In genomic region chr1:8371372-8371991, GRCh38 we compare ENCODE assay signal across 13 cellular contexts. TPM values are rescaled to one million over a fixed set of nuclear protein-coding genes. Genes with fewer than 3 reads are reported as not detected.
DNase-seq lines count a peak whose midpoint lies in the region; ATAC-seq and TF ChIP-seq lines count a peak whose summit lies in the region.
"Had no signal": no experiment of that assay in that cellular context is flagged by ENCODE, and none has a peak within 500 bp of the region (broad histone marks: within the 10 kb centered on the region; RNA-seq: fewer than 3 reads in every experiment).

No MANE protein-coding gene starts in this region.

- H3K9ac ChIP-seq in neural progenitor cell = no peak overlapping the region

- no peaks in the 10 kb centered on the region for H3K36me3 Mint-ChIP-seq in activated naive CD4-positive, alpha-beta T cell treated with anti-CD3 and anti-CD28 coated beads, Interleukin-2, amount 50 U/mL, for 24 hours
- peaks cover 11% of the 10 kb centered on the region for H3K36me3 Mint-ChIP-seq in activated naive CD4-positive, alpha-beta T cell treated with anti-CD3 and anti-CD28 coated beads, Interleukin-2, amount 10 ng/mL, durations not matched to agents 7 days and 5 days
- peaks cover 8% of the 10 kb centered on the region for H3K36me3 Mint-ChIP-seq in neural progenitor cell

- no peak for TF ChIP-seq POLR2A in esophagus squamous epithelium (IDR thresholded peaks at IDR 0.05)
- no peak for TF ChIP-seq POLR2A in uterus (IDR thresholded peaks at IDR 0.05)

- H3K4me1 Mint-ChIP-seq in activated naive CD4-positive, alpha-beta T cell treated with anti-CD3 and anti-CD28 coated beads, Interleukin-2, amount 50 U/mL, for 24 hours = peaks cover 76% of the 10 kb centered on the region
- H3K4me1 Mint-ChIP-seq in activated naive CD4-positive, alpha-beta T cell treated with anti-CD3 and anti-CD28 coated beads, Interleukin-2, amount 10 ng/mL, durations not matched to agents 7 days and 5 days = peaks cover 20% of the 10 kb centered on the region
- peaks cover 90% of the 10 kb centered on the region for H3K4me1 Mint-ChIP-seq in neural progenitor cell

- H3K4me3 Mint-ChIP-seq in activated naive CD4-positive, alpha-beta T cell treated with anti-CD3 and anti-CD28 coated beads, Interleukin-2, amount 50 U/mL, for 24 hours = no peak overlapping the region
- no peak overlapping the region for H3K4me3 Mint-ChIP-seq in activated naive CD4-positive, alpha-beta T cell treated with anti-CD3 and anti-CD28 coated beads, Interleukin-2, amount 10 ng/mL, durations not matched to agents 7 days and 5 days
- peak overlapping the region; percentile 48 for H3K4me3 Mint-ChIP-seq in neural progenitor cell
- H3K4me3 Mint-ChIP-seq: activated B cell treated with CpG ODN at 0.5 μM for 24 hours had no signal

- peaks cover 40% of the 10 kb centered on the region for H3F3A ChIP-seq in neural progenitor cell (ENCODE audit: low read depth)

- CTCF ChIA-PET in activated naive CD4-positive, alpha-beta T cell treated with anti-CD3 and anti-CD28 coated beads, Interleukin-2, amount 10 ng/mL, durations not matched to agents 7 days and 5 days (lab: Charles Lee) = interaction anchor here (0.9 to 1.6 kb wide), 5 partner anchors 23 to 357 kb away, joined by 3 to 4 read pairs (median 3); no protein-coding TSS in a partner anchor

- no peaks in the 10 kb centered on the region for H3K9me3 Mint-ChIP-seq in activated naive CD4-positive, alpha-beta T cell treated with anti-CD3 and anti-CD28 coated beads, Interleukin-2, amount 50 U/mL, for 24 hours
- H3K9me3 Mint-ChIP-seq in activated naive CD4-positive, alpha-beta T cell treated with anti-CD3 and anti-CD28 coated beads, Interleukin-2, amount 10 ng/mL, durations not matched to agents 7 days and 5 days = no peaks in the 10 kb centered on the region
- no peaks in the 10 kb centered on the region for H3K9me3 Mint-ChIP-seq in neural progenitor cell
- H3K9me3 Mint-ChIP-seq: activated B cell treated with CpG ODN at 0.5 μM for 24 hours had no signal

- ATAC-seq in HG02678 (IDR thresholded peaks at IDR 0.05; ENCODE audit: unreplicated experiment) = no peak
- ATAC-seq: foreskin keratinocyte had no signal

- no peak for DNase-seq in activated naive CD4-positive, alpha-beta T cell treated with anti-CD3 and anti-CD28 coated beads, Interleukin-2, amount 10 ng/mL, durations not matched to agents 7 days and 5 days
- DNase-seq in esophagus squamous epithelium (lab: John Stamatoyannopoulos, UW) (no peak), neural progenitor cell (ENCODE audit: low spot score) (no peak), uterus (peak in 1 of 2 donors; percentile 21), DMS153 (lab: John Stamatoyannopoulos, UW) (no peak), GM20000 (ENCODE audit: low spot score) (no peak)
- DNase-seq: activated B cell treated with CpG ODN at 0.5 μM for 24 hours, amniotic stem cell, foreskin keratinocyte, NCI-H1105 had no signal

- H2AFZ ChIP-seq in neural progenitor cell (replicated peaks) = no peak overlapping the region

- peaks cover 96% of the 10 kb centered on the region for H4K20me1 ChIP-seq in neural progenitor cell (ENCODE audit: low read depth)

- no peak for TF ChIP-seq CTCF in esophagus squamous epithelium (IDR thresholded peaks at IDR 0.05)
- no peak for TF ChIP-seq CTCF in neural progenitor cell (IDR thresholded peaks at IDR 0.05)
- TF ChIP-seq CTCF in uterus (IDR thresholded peaks at IDR 0.05) = no peak
- no peak for TF ChIP-seq CTCF in GM20000 (IDR thresholded peaks at IDR 0.05; ENCODE audit: extremely low read depth, missing control alignments)

- WGBS in esophagus squamous epithelium, 2 donors = 71 to 81% methylated on average over 3 to 9 of the region's 9 CpGs

- H3K27me3 ChIP-seq in esophagus squamous epithelium (no peaks in the 10 kb centered on the region), neural progenitor cell (no peaks in the 10 kb centered on the region), uterus (no peaks in the 10 kb centered on the region)
- H3K27me3 ChIP-seq: foreskin keratinocyte, neutrophil had no signal

- H3K9me3 ChIP-seq in esophagus squamous epithelium (no peaks in the 10 kb centered on the region), neural progenitor cell (ENCODE audit: low read depth) (no peaks in the 10 kb centered on the region), uterus (no peaks in the 10 kb centered on the region)
- H3K9me3 ChIP-seq: neutrophil had no signal

- peak overlapping the region; percentile 27 to 90 (median 84) for H3K27ac ChIP-seq in esophagus squamous epithelium
- no peak overlapping the region for H3K27ac ChIP-seq in neural progenitor cell
- peak overlapping the region; percentile 85 to 92 for H3K27ac ChIP-seq in uterus
- H3K27ac ChIP-seq: foreskin keratinocyte, neutrophil had no signal

- no peaks in the 10 kb centered on the region for H3K27me3 Mint-ChIP-seq in activated naive CD4-positive, alpha-beta T cell treated with anti-CD3 and anti-CD28 coated beads, Interleukin-2, amount 50 U/mL, for 24 hours
- no peaks in the 10 kb centered on the region for H3K27me3 Mint-ChIP-seq in activated naive CD4-positive, alpha-beta T cell treated with anti-CD3 and anti-CD28 coated beads, Interleukin-2, amount 10 ng/mL, durations not matched to agents 7 days and 5 days
- H3K27me3 Mint-ChIP-seq in neural progenitor cell (ENCODE audit: insufficient read depth, low read depth) = peaks cover 2% of the 10 kb centered on the region
- H3K27me3 Mint-ChIP-seq: activated B cell treated with CpG ODN at 0.5 μM for 24 hours had no signal

- H3K4me1 ChIP-seq in esophagus squamous epithelium = peaks cover 36 to 96% (median 54%) of the 10 kb centered on the region in 3 donors
- H3K4me1 ChIP-seq in neural progenitor cell = peaks cover 55% of the 10 kb centered on the region
- peaks cover 14 to 25% of the 10 kb centered on the region in 2 donors for H3K4me1 ChIP-seq in uterus

- H3K36me3 ChIP-seq in esophagus squamous epithelium (peaks cover 0 to 29% (median 4%) of the 10 kb centered on the region in 3 donors), neural progenitor cell (no peaks in the 10 kb centered on the region), uterus (no peaks in the 10 kb centered on the region)

- intact Hi-C loops in esophagus squamous epithelium (cut with DNase I) (no loop called here), uterus (cut with DNase I; ENCODE audit: low total_unique reads) (loop anchor here (10.0 kb wide), 1 partner anchor 53 kb away; no protein-coding TSS in a partner anchor)

- peak overlapping the region; percentile 71 for H3K27ac Mint-ChIP-seq in activated naive CD4-positive, alpha-beta T cell treated with anti-CD3 and anti-CD28 coated beads, Interleukin-2, amount 50 U/mL, for 24 hours
- H3K27ac Mint-ChIP-seq in activated naive CD4-positive, alpha-beta T cell treated with anti-CD3 and anti-CD28 coated beads, Interleukin-2, amount 10 ng/mL, durations not matched to agents 7 days and 5 days = no peak overlapping the region
- H3K27ac Mint-ChIP-seq in neural progenitor cell = peak overlapping the region; percentile 35
- H3K27ac Mint-ChIP-seq: activated B cell treated with CpG ODN at 0.5 μM for 24 hours had no signal

- peak overlapping the region; percentile 62 for H3K4me2 ChIP-seq in neural progenitor cell

- no peak overlapping the region for H3K4me3 ChIP-seq in esophagus squamous epithelium
- H3K4me3 ChIP-seq in neural progenitor cell = no peak overlapping the region
- H3K4me3 ChIP-seq in uterus = no peak overlapping the region

- peaks cover 77% of the 10 kb centered on the region for H3K79me2 ChIP-seq in neural progenitor cell (ENCODE audit: low read depth)

RNA-seq across cellular contexts. Expression of gene SLC45A1, which starts 53.6 kb away (rescaled TPM):
- total RNA-seq in esophagus squamous epithelium (1 to 10 TPM in 2 of 4 donors, under 1 TPM in 2; 0.13 to 3.4 (median 0.81) TPM), neural progenitor cell (ENCODE audit: low replicate concordance) (1.1 and 3.3 TPM in 2 replicates), uterus (10 to 100 TPM in 2 of 4 donors, 1 to 10 TPM in 1, under 1 TPM in 1; 0.51 to 13.8 (median 7.4) TPM)
